9 cellular contexts compared by ENCODE assay signal in the genomic region with DNA sequence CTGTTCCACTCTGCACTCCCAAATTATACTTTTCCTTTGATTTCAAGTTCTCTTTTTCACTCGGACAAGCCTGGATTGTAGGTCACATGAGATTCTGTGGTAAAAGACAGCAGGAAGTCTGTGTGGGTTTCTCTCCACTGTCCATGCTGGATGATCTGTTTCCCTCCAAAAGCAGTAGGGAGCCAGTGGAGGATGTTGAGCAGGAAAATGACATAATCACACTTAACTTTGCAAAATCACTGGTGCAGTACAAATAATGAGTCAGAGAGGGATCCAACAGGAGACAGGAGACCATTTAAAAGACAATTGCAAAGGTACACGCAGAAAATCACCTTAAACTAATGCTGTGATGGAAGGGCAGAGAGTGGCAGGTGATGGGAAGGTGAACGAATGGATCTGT.
A peak's percentile ranks its signal among the peaks of the same experiment; 100 is the strongest.
DNase-seq lines count a peak whose midpoint lies in the region; ATAC-seq, FAIRE-seq and TF ChIP-seq lines count a peak whose summit lies in the region.
"Had no signal": no experiment of that assay in that cellular context is flagged by ENCODE, and none has a peak within 500 bp of the region (broad histone marks: within the 10 kb centered on the region; RNA-seq: fewer than 3 reads in every experiment).

No MANE protein-coding gene starts in this region.

- WGBS in mammary epithelial cell (ENCODE audit: low coverage, missing lambda C conversion rate), result 88% methylated on average over 3 of the region's 3 CpGs
- 58 to 61% methylated on average over 3 of the region's 3 CpGs for WGBS in esophagus squamous epithelium, 2 donors

- no peak for TF ChIP-seq POLR2A in esophagus squamous epithelium (IDR thresholded peaks at IDR 0.05)

- no peaks in the 10 kb centered on the region for H4K20me1 ChIP-seq in mammary epithelial cell (ENCODE audit: insufficient read depth, low read length)

- H3K4me3 ChIP-seq in mammary epithelial cell (replicated peaks in 1 of 3; ENCODE audit: insufficient read depth in 1 of 3, low read depth in 2 of 3, low read length in 3 of 3), result no peak overlapping the region
- H3K4me3 ChIP-seq in esophagus squamous epithelium, result no peak overlapping the region

- TF ChIP-seq CTCF in mammary epithelial cell (conservative IDR thresholded peaks at IDR 0.05 in 1 of 2, IDR thresholded peaks at IDR 0.05 in 1 of 2; ENCODE audit: extremely low read depth in 1 of 2, insufficient read depth in 1 of 2, low read depth in 1 of 2, low read length in 2 of 2) (no peak), D721Med (IDR thresholded peaks at IDR 0.05; ENCODE audit: insufficient read depth, missing control alignments) (no peak), esophagus squamous epithelium (IDR thresholded peaks at IDR 0.05) (no peak)

- FAIRE-seq in D721Med (lab: Jason Lieb, UNC), result no peak

- no TSS peak for BruUV-seq in mammary epithelial cell (replicated peaks; lab: Mats Ljungman, UMichigan)

- CTCF ChIA-PET in mammary epithelial cell (lab: Charles Lee; ENCODE audit: low non-redundant PET), result no interaction called here

- no peak overlapping the region for H3K4me2 ChIP-seq in mammary epithelial cell (ENCODE audit: insufficient read depth, low read depth, low read length)

- no peaks in the 10 kb centered on the region for H3K79me2 ChIP-seq in mammary epithelial cell (ENCODE audit: insufficient read depth, low read length)

- intact Hi-C loops in mammary epithelial cell (cut with micrococcal nuclease) (loop anchor here (10.0 kb wide), 3 partner anchors 146 to 1356 kb away; no protein-coding TSS in a partner anchor), esophagus squamous epithelium (cut with DNase I) (no loop called here)

- no peak overlapping the region for H3K9ac ChIP-seq in mammary epithelial cell (ENCODE audit: insufficient read depth, low read length)

- H3K27me3 ChIP-seq in mammary epithelial cell (ENCODE audit: insufficient read depth, low read length) (no peaks in the 10 kb centered on the region), esophagus squamous epithelium (no peaks in the 10 kb centered on the region)

- H3K27ac ChIP-seq in mammary epithelial cell (ENCODE audit: insufficient read depth, low read depth, low read length) (no peak overlapping the region), esophagus squamous epithelium (no peak overlapping the region)

- in situ Hi-C loops in mammary epithelial cell (cut with MboI; ENCODE audit: low sequenced_read_pairs in 2 of 2), result no loop called here

- H3K9me3 ChIP-seq in mammary epithelial cell (replicated peaks; ENCODE audit: insufficient read depth, low read length), result no peaks in the 10 kb centered on the region
- H3K9me3 ChIP-seq in esophagus squamous epithelium, result no peaks in the 10 kb centered on the region

- no peak overlapping the region for H2AFZ ChIP-seq in mammary epithelial cell (ENCODE audit: low read depth, low read length)

- H3K36me3 ChIP-seq in mammary epithelial cell (ENCODE audit: insufficient read depth, low read length) (no peaks in the 10 kb centered on the region), esophagus squamous epithelium (no peaks in the 10 kb centered on the region)

- ATAC-seq in HG02763 (IDR thresholded peaks at IDR 0.05; ENCODE audit: unreplicated experiment), result no peak

- DNase-seq in EH (ENCODE audit: low read depth) (peak; percentile 73), NCI-H2081 treated with DMSO at 0.1 percent for 48 hours (lab: John Stamatoyannopoulos, UW) (peak; percentile 84), mammary epithelial cell (peak; percentile 43), pons (ENCODE audit: low spot score) (peak; percentile 28), D721Med (ENCODE audit: insufficient read length, low spot score) (no peak), esophagus squamous epithelium (lab: John Stamatoyannopoulos, UW) (no peak), NCI-H187 (lab: John Stamatoyannopoulos, UW) (no peak)
- DNase-seq: activated CD4-positive, alpha-beta T cell treated with anti-CD3 and anti-CD28 coated beads, Interleukin-2, amount 50 U/mL, for 4 hours had no signal

- H3K4me1 ChIP-seq in mammary epithelial cell (ENCODE audit: insufficient read depth, low read length) (peaks cover 6% of the 10 kb centered on the region), esophagus squamous epithelium (peaks cover 0 to 11% (median 0%) of the 10 kb centered on the region in 3 donors)

- dilution Hi-C loops in mammary epithelial cell (cut with HindIII; ENCODE audit: low sequenced_read_pairs), result no loop called here

Comparison
In these comparisons a context has a peak if more than half of its experiments do, and no peak if none do; other contexts are left out.
1. DNase-seq: peak in EH (single experiment), NCI-H2081 treated with DMSO at 0.1 percent for 48 hours (single experiment), mammary epithelial cell (single experiment) and pons (single experiment); none in D721Med (single experiment), esophagus squamous epithelium (single experiment) and NCI-H187 (0 of 2).